21 cellular contexts compared by ENCODE assay signal in the genomic region with DNA sequence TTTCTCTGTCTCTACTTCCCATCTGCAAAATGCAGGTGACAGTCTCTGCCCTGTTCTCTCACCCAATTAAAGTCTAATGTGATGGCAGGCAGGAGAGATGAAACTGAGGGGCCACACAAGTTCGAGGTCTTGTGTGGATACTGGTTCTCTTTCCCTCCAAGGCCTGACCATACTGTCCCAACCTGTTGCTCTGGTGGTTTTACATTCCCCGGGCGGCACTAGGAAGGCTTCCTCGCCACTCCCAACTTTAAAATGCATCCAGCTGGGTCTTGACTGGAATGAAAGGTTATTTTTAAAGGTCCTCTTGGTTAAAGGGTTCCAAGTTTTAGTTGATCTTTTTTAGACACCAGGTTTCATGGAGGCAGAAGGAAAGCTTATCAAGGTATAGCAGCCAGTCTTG. TPM values are rescaled to one million over a fixed set of nuclear protein-coding genes. Genes with fewer than 3 reads are reported as not detected.
"Had no signal": no experiment of that assay in that cellular context is flagged by ENCODE, and none has a peak within 500 bp of the region (broad histone marks: within the 10 kb centered on the region; RNA-seq: fewer than 3 reads in every experiment).

No MANE protein-coding gene starts in this region.

- H3K4me3 ChIP-seq: coronary artery, hepatocyte, neural progenitor cell, pancreas, stomach, thoracic aorta had no signal

- H3K27me3 Mint-ChIP-seq: natural killer cell treated with Interleukin-12 subunit alpha and Interleukin-12 subunit beta and Interleukin-15 and Interleukin-18, amount 100 ng/mL, for 72 hours; progenitor cell of endocrine pancreas had no signal

- H3K9me3 Mint-ChIP-seq: natural killer cell treated with Interleukin-12 subunit alpha and Interleukin-12 subunit beta and Interleukin-15 and Interleukin-18, amount 100 ng/mL, for 72 hours; neural progenitor cell had no signal

- H3K9ac ChIP-seq: neural progenitor cell had no signal

- ATAC-seq: left colon; natural killer cell treated with Interleukin-12 subunit alpha and Interleukin-12 subunit beta and Interleukin-15 and Interleukin-18, amount 100 ng/mL, for 72 hours; pancreas; right cardiac atrium had no signal

- H3K4me3 Mint-ChIP-seq: endodermal cell; natural killer cell treated with Interleukin-12 subunit alpha and Interleukin-12 subunit beta and Interleukin-15 and Interleukin-18, amount 100 ng/mL, for 72 hours; neural progenitor cell had no signal

- H3K27ac ChIP-seq: coronary artery, hepatocyte, neural progenitor cell, pancreas, stomach, thoracic aorta had no signal

- DNase-seq: effector CD4-positive, alpha-beta T cell; endodermal cell; foreskin melanocyte; left colon; mammary epithelial cell; nucleus accumbens; right cardiac atrium; stimulated activated CD4-positive, alpha-beta T cell treated with anti-CD3 and anti-CD28 coated beads, Interleukin-4, amount 100 ng/mL, for 1 hour; stimulated activated naive CD4-positive, alpha-beta T cell; stomach; substantia nigra had no signal

- H3K36me3 Mint-ChIP-seq: natural killer cell treated with Interleukin-12 subunit alpha and Interleukin-12 subunit beta and Interleukin-15 and Interleukin-18, amount 100 ng/mL, for 72 hours had no signal

- H3K27me3 ChIP-seq: hepatocyte, neural progenitor cell, pancreas, stomach had no signal

- H3K9me3 ChIP-seq: pancreas, stomach, thoracic aorta had no signal

- H3K4me2 ChIP-seq: hepatocyte, neural progenitor cell had no signal

- H2AFZ ChIP-seq: hepatocyte, neural progenitor cell had no signal

- H3K36me3 ChIP-seq: neural progenitor cell, thoracic aorta had no signal

- H3K27ac Mint-ChIP-seq: endodermal cell; natural killer cell treated with Interleukin-12 subunit alpha and Interleukin-12 subunit beta and Interleukin-15 and Interleukin-18, amount 100 ng/mL, for 72 hours; neural progenitor cell; progenitor cell of endocrine pancreas had no signal

RNA-seq across cellular contexts. Expression of gene FSD2, which starts 40.8 kb away (rescaled TPM):
- total RNA-seq: chondrocyte; dermis microvascular lymphatic vessel endothelial cell; endodermal cell; endothelial cell of umbilical vein; hepatocyte; left colon; natural killer cell treated with Interleukin-12 subunit alpha and Interleukin-12 subunit beta and Interleukin-15 and Interleukin-18, amount 100 ng/mL, for 72 hours; progenitor cell of endocrine pancreas; thoracic aorta had no signal
- polyA plus RNA-seq: endothelial cell of umbilical vein, mammary epithelial cell had no signal
